In the genomic region with DNA sequence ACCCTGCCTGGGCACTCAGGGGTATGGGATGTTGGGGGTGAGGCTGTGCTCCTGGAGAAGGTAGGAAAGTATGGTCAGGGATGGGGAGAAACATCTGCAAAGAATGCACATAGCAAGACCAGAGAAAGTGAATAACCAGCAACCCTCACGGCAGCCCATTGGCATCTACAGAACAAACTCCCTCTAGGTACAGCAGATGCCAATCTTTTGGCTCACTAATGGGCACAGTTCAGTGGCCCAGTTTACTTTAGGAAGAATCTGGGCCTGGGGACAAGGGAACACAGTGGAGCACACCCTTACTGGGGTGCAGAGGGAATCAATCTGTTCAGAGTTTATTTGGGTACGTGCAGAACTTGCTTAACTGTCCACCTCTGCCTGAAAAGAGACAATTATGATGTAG, we compare ENCODE assay signal across 12 cellular contexts.
DNase-seq lines count a peak whose midpoint lies in the region; ATAC-seq, FAIRE-seq and TF ChIP-seq lines count a peak whose summit lies in the region.
"Had no signal": no experiment of that assay in that cellular context is flagged by ENCODE, and none has a peak within 500 bp of the region (broad histone marks: within the 10 kb centered on the region; RNA-seq: fewer than 3 reads in every experiment).

No MANE protein-coding gene starts in this region.

- H3K9me3 ChIP-seq in heart right ventricle (no peaks in the 10 kb centered on the region), left ventricle myocardium inferior (replicated peaks) (no peaks in the 10 kb centered on the region), MG63 (no peaks in the 10 kb centered on the region)
- H3K9me3 ChIP-seq: BLaER1 had no signal

- FAIRE-seq in urothelium cell line (lab: Jason Lieb, UNC) = peak; percentile 40

- ATAC-seq in heart right ventricle (peak in 5 of 8 donors; percentile 15 to 58 (median 23)), foreskin keratinocyte (peak; percentile 2)

- WGBS in heart right ventricle, 2 donors = 85 to 89% methylated on average over 2 of the region's 2 CpGs

- intact Hi-C loops in heart right ventricle (cut with DNase I) (no loop called here), left ventricle myocardium inferior (cut with micrococcal nuclease) (no loop called here)

- H3K4me3 ChIP-seq in heart right ventricle (no peak overlapping the region), left ventricle myocardium inferior (no peak overlapping the region), MG63 (no peak overlapping the region)
- H3K4me3 ChIP-seq: BLaER1 had no signal

- H3K27me3 ChIP-seq in heart right ventricle (no peaks in the 10 kb centered on the region), left ventricle myocardium inferior (ENCODE audit: low read depth) (no peaks in the 10 kb centered on the region), MG63 (no peaks in the 10 kb centered on the region), foreskin keratinocyte (no peaks in the 10 kb centered on the region)

- DNase-seq in heart right ventricle (no peak), left ventricle myocardium inferior (no peak), MG63 (peak; percentile 25), foreskin keratinocyte (no peak), urothelium cell line (ENCODE audit: low spot score) (peak; percentile 35), NCI-H2029 (lab: John Stamatoyannopoulos, UW) (no peak), AG20443 (ENCODE audit: low spot score) (no peak)
- no peak for DNase-seq in stimulated activated CD4-positive, alpha-beta T cell treated with anti-CD3 and anti-CD28 coated beads, Interleukin-4, amount 100 ng/mL, for 24 hours
- DNase-seq: central memory CD4-positive, alpha-beta T cell; left cardiac atrium; MM.1S had no signal

- peak overlapping the region in 6 of 10 donors; percentile 3 to 42 (median 30) for H3K27ac ChIP-seq in heart right ventricle
- no peak overlapping the region for H3K27ac ChIP-seq in left ventricle myocardium inferior (replicated peaks)
- peak overlapping the region; percentile 18 for H3K27ac ChIP-seq in foreskin keratinocyte
- H3K27ac ChIP-seq: BLaER1 had no signal

- H3K4me1 ChIP-seq in heart right ventricle (peaks cover 0 to 46% (median 13%) of the 10 kb centered on the region in 9 donors), left ventricle myocardium inferior (peaks cover 29% of the 10 kb centered on the region), foreskin keratinocyte (peaks cover 47% of the 10 kb centered on the region)
- H3K4me1 ChIP-seq: BLaER1 had no signal

- no peaks in the 10 kb centered on the region for H3K36me3 ChIP-seq in heart right ventricle
- H3K36me3 ChIP-seq in left ventricle myocardium inferior = no peaks in the 10 kb centered on the region
- no peaks in the 10 kb centered on the region; the same call in 1 of the 2 replicates for H3K36me3 ChIP-seq in MG63
- H3K36me3 ChIP-seq: BLaER1 had no signal

- no peak for TF ChIP-seq CTCF in heart right ventricle (IDR thresholded peaks at IDR 0.05)
- no peak for TF ChIP-seq CTCF in left ventricle myocardium inferior (IDR thresholded peaks at IDR 0.05; ENCODE audit: borderline replicate concordance)
- no peak for TF ChIP-seq CTCF in foreskin keratinocyte (conservative IDR thresholded peaks at IDR 0.05)

Comparison
In these comparisons a context has a peak if more than half of its experiments do, and no peak if none do; other contexts are left out.
1. DNase-seq: peak in MG63 (single experiment) and urothelium cell line (single experiment); none in heart right ventricle (0 of 2), left ventricle myocardium inferior (single experiment), foreskin keratinocyte (0 of 2), NCI-H2029 (single experiment), AG20443 (single experiment) and stimulated activated CD4-positive, alpha-beta T cell treated with anti-CD3 and anti-CD28 coated beads, Interleukin-4, amount 100 ng/mL, for 24 hours (single experiment).